Comparison of ENCODE assay signal across 1 cellular context in genomic region chr4:138239496-138239895, GRCh38.
TF ChIP-seq lines count a peak whose summit lies in the region.

No MANE protein-coding gene starts in this region.

TF ChIP-seq in SK-N-SH, 30 proteins besides CTCF, POLR2A, EP300 and RAD21 (continued from another document):
- TF ChIP-seq USF2 (IDR thresholded peaks at IDR 0.05; ENCODE audit: borderline replicate concordance, low read depth, low read length): no peak
